Comparison of ENCODE assay signal across 11 cellular contexts in genomic region chrX:19824603-19825002, GRCh38.
DNase-seq lines count a peak whose midpoint lies in the region; ATAC-seq and TF ChIP-seq lines count a peak whose summit lies in the region.
"Had no signal": no experiment of that assay in that cellular context is flagged by ENCODE, and none has a peak within 500 bp of the region (broad histone marks: within the 10 kb centered on the region; RNA-seq: fewer than 3 reads in every experiment).

No MANE protein-coding gene starts in this region.

- no peaks in the 10 kb centered on the region for H3F3A ChIP-seq in GM23248 (ENCODE audit: insufficient read depth)
- no peaks in the 10 kb centered on the region for H3F3A ChIP-seq in GM23338 (replicated peaks; ENCODE audit: low read depth)

- no peak overlapping the region for H3K9ac ChIP-seq in GM23248

- no peaks in the 10 kb centered on the region for H3K36me3 ChIP-seq in GM23248 (ENCODE audit: low read depth)
- no peaks in the 10 kb centered on the region for H3K36me3 ChIP-seq in GM23338 (ENCODE audit: insufficient read depth)

- in situ Hi-C loops in GM23248 (cut with MboI) = no loop called here

- no peak overlapping the region for H3K4me3 ChIP-seq in AG10803 (ENCODE audit: low read length)
- no peak overlapping the region for H3K4me3 ChIP-seq in GM23248
- no peak overlapping the region for H3K4me3 ChIP-seq in GM23338

- H3K4me1 ChIP-seq in GM23248 (ENCODE audit: insufficient read depth) (peaks cover 12% of the 10 kb centered on the region), GM23338 (ENCODE audit: insufficient read depth) (peaks cover 12% of the 10 kb centered on the region)

- H2AFZ ChIP-seq in GM23248 = no peak overlapping the region
- H2AFZ ChIP-seq in GM23338 = no peak overlapping the region

- H3K4me3 Mint-ChIP-seq in naive thymus-derived CD8-positive, alpha-beta T cell = peak overlapping the region in 3 of 10 donors; percentile 3 to 27 (median 19)
- H3K4me3 Mint-ChIP-seq in GM23338 = no peak overlapping the region

- ATAC-seq in naive thymus-derived CD8-positive, alpha-beta T cell = peak; percentile 70 to 72
- no peak for ATAC-seq in GM23338

- H3K9me3 Mint-ChIP-seq in naive thymus-derived CD8-positive, alpha-beta T cell = peaks cover 0 to 18% (median 0%) of the 10 kb centered on the region in 9 donors
- no peaks in the 10 kb centered on the region for H3K9me3 Mint-ChIP-seq in GM23338

- peaks cover 0 to 16% (median 0%) of the 10 kb centered on the region in 3 donors for H3K36me3 Mint-ChIP-seq in naive thymus-derived CD8-positive, alpha-beta T cell
- peaks cover 2% of the 10 kb centered on the region; the same call in 1 of the 3 replicates for H3K36me3 Mint-ChIP-seq in GM23338 (ENCODE audit: low read depth)

- H3K9me2 ChIP-seq in GM23248 (ENCODE audit: insufficient read depth) = no peaks in the 10 kb centered on the region
- no peaks in the 10 kb centered on the region for H3K9me2 ChIP-seq in GM23338 (ENCODE audit: insufficient read depth)

- H3K27me3 Mint-ChIP-seq in naive thymus-derived CD8-positive, alpha-beta T cell = no peaks in the 10 kb centered on the region
- no peaks in the 10 kb centered on the region for H3K27me3 Mint-ChIP-seq in GM23338 (ENCODE audit: insufficient read depth, low read depth, poor library complexity)

- peaks cover 11 to 53% (median 31%) of the 10 kb centered on the region in 4 donors for H3K4me1 Mint-ChIP-seq in naive thymus-derived CD8-positive, alpha-beta T cell
- H3K4me1 Mint-ChIP-seq in GM23338 = peaks cover 16% of the 10 kb centered on the region

- TF ChIP-seq CTCF in AG10803 (conservative IDR thresholded peaks at IDR 0.05; ENCODE audit: low read length) (no peak), GM23338 (conservative IDR thresholded peaks at IDR 0.05; ENCODE audit: low read depth in 2 of 2) (no peak)

- H3K79me2 ChIP-seq in GM23248 (ENCODE audit: insufficient read depth) = peaks cover 6% of the 10 kb centered on the region
- H3K79me2 ChIP-seq in GM23338 (replicated peaks; ENCODE audit: insufficient read depth) = no peaks in the 10 kb centered on the region

- H3K27ac ChIP-seq in GM23248 (no peak overlapping the region), GM23338 (ENCODE audit: low read depth) (no peak overlapping the region)

- H3K27me3 ChIP-seq in GM23248 (replicated peaks; ENCODE audit: insufficient read depth) = no peaks in the 10 kb centered on the region
- H3K27me3 ChIP-seq in GM23338 (ENCODE audit: insufficient read depth) = no peaks in the 10 kb centered on the region

- H3K27ac Mint-ChIP-seq in naive thymus-derived CD8-positive, alpha-beta T cell = peak overlapping the region in 5 of 10 donors; percentile 0 to 67 (median 52)
- no peak overlapping the region for H3K27ac Mint-ChIP-seq in GM23338

- 0 to 4% methylated on average over 4 of the region's 4 CpGs for WGBS in GM23248 (ENCODE audit: low coverage in 1 of 2, low lambda C conversion rate in 2 of 2, missing lambda C conversion rate in 2 of 2), 2 experiments

- DNase-seq in AG10803 (ENCODE audit: low read depth) (peak; percentile 68), GM23248 (peak; percentile 73), amniotic epithelial cell (ENCODE audit: low read depth) (peak; percentile 28), iPS-NIHi11 (ENCODE audit: low spot score) (no peak), GM23338 (ENCODE audit: low spot score) (no peak), cerebellum (ENCODE audit: low spot score) (no peak), NCI-H1436 treated with DMSO at 0.1 percent for 48 hours (lab: John Stamatoyannopoulos, UW) (no peak)
- peak in 5 of 10 donors; percentile 19 to 51 (median 25) for DNase-seq in naive thymus-derived CD8-positive, alpha-beta T cell
- DNase-seq: C1 segment of cervical spinal cord, caudate nucleus, SHP77 had no signal

- peak overlapping the region; percentile 48 for H3K4me2 ChIP-seq in GM23248 (ENCODE audit: unreplicated experiment)
- H3K4me2 ChIP-seq in GM23338 = no peak overlapping the region

- POLR2A ChIA-PET in naive thymus-derived CD8-positive, alpha-beta T cell (lab: Charles Lee) = interaction anchor here (0.5 to 1.3 kb wide), 3 partner anchors 10 to 25 kb away, joined by 3 to 5 read pairs (median 3); no protein-coding TSS in a partner anchor

- H3K9me3 ChIP-seq in GM23248 (ENCODE audit: low read depth) = no peaks in the 10 kb centered on the region

- H4K20me1 ChIP-seq in GM23248 (ENCODE audit: insufficient read depth) = no peaks in the 10 kb centered on the region
- no peaks in the 10 kb centered on the region for H4K20me1 ChIP-seq in GM23338 (replicated peaks; ENCODE audit: insufficient read depth)

TF ChIP-seq in GM23338, 12 proteins besides CTCF, POLR2A, EP300 and RAD21 (continues in another document):
- TF ChIP-seq, protein P1, sequence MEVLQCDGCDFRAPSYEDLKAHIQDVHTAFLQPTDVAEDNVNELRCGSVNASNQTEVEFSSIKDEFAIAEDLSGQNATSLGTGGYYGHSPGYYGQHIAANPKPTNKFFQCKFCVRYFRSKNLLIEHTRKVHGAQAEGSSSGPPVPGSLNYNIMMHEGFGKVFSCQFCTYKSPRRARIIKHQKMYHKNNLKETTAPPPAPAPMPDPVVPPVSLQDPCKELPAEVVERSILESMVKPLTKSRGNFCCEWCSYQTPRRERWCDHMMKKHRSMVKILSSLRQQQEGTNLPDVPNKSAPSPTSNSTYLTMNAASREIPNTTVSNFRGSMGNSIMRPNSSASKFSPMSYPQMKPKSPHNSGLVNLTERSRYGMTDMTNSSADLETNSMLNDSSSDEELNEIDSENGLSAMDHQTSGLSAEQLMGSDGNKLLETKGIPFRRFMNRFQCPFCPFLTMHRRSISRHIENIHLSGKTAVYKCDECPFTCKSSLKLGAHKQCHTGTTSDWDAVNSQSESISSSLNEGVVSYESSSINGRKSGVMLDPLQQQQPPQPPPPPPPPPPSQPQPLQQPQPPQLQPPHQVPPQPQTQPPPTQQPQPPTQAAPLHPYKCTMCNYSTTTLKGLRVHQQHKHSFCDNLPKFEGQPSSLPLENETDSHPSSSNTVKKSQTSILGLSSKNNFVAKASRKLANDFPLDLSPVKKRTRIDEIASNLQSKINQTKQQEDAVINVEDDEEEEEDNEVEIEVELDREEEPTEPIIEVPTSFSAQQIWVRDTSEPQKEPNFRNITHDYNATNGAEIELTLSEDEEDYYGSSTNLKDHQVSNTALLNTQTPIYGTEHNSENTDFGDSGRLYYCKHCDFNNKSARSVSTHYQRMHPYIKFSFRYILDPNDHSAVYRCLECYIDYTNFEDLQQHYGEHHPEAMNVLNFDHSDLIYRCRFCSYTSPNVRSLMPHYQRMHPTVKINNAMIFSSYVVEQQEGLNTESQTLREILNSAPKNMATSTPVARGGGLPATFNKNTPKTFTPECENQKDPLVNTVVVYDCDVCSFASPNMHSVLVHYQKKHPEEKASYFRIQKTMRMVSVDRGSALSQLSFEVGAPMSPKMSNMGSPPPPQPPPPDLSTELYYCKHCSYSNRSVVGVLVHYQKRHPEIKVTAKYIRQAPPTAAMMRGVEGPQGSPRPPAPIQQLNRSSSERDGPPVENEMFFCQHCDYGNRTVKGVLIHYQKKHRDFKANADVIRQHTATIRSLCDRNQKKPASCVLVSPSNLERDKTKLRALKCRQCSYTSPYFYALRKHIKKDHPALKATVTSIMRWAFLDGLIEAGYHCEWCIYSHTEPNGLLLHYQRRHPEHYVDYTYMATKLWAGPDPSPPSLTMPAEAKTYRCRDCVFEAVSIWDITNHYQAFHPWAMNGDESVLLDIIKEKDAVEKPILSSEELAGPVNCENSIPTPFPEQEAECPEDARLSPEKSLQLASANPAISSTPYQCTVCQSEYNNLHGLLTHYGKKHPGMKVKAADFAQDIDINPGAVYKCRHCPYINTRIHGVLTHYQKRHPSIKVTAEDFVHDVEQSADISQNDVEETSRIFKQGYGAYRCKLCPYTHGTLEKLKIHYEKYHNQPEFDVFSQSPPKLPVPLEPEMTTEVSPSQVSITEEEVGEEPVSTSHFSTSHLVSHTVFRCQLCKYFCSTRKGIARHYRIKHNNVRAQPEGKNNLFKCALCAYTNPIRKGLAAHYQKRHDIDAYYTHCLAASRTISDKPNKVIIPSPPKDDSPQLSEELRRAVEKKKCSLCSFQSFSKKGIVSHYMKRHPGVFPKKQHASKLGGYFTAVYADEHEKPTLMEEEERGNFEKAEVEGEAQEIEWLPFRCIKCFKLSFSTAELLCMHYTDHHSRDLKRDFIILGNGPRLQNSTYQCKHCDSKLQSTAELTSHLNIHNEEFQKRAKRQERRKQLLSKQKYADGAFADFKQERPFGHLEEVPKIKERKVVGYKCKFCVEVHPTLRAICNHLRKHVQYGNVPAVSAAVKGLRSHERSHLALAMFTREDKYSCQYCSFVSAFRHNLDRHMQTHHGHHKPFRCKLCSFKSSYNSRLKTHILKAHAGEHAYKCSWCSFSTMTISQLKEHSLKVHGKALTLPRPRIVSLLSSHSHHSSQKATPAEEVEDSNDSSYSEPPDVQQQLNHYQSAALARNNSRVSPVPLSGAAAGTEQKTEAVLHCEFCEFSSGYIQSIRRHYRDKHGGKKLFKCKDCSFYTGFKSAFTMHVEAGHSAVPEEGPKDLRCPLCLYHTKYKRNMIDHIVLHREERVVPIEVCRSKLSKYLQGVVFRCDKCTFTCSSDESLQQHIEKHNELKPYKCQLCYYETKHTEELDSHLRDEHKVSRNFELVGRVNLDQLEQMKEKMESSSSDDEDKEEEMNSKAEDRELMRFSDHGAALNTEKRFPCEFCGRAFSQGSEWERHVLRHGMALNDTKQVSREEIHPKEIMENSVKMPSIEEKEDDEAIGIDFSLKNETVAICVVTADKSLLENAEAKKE (CRISPR knock-in tag; IDR thresholded peaks at IDR 0.05) = no peak
- TF ChIP-seq POLR2AphosphoS5 (IDR thresholded peaks at IDR 0.05; ENCODE audit: low read depth) (no peak), ZNF331 (CRISPR knock-in tag; IDR thresholded peaks at IDR 0.05; ENCODE audit: low read depth) (no peak), EZH2 (IDR thresholded peaks at IDR 0.05; ENCODE audit: low read depth, unreplicated experiment) (no peak)
- TF ChIP-seq, protein P2, sequence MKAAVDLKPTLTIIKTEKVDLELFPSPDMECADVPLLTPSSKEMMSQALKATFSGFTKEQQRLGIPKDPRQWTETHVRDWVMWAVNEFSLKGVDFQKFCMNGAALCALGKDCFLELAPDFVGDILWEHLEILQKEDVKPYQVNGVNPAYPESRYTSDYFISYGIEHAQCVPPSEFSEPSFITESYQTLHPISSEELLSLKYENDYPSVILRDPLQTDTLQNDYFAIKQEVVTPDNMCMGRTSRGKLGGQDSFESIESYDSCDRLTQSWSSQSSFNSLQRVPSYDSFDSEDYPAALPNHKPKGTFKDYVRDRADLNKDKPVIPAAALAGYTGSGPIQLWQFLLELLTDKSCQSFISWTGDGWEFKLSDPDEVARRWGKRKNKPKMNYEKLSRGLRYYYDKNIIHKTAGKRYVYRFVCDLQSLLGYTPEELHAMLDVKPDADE (IDR thresholded peaks at IDR 0.05) = no peak

Comparison
In these comparisons a context has a peak if more than half of its experiments do, and no peak if none do; other contexts are left out.
1. DNase-seq: peak in AG10803 (single experiment), GM23248 (single experiment) and amniotic epithelial cell (single experiment); none in iPS-NIHi11 (single experiment), GM23338 (single experiment), cerebellum (single experiment) and NCI-H1436 treated with DMSO at 0.1 percent for 48 hours (single experiment).